ENCODE assay signal across 8 cellular contexts in the genomic region with DNA sequence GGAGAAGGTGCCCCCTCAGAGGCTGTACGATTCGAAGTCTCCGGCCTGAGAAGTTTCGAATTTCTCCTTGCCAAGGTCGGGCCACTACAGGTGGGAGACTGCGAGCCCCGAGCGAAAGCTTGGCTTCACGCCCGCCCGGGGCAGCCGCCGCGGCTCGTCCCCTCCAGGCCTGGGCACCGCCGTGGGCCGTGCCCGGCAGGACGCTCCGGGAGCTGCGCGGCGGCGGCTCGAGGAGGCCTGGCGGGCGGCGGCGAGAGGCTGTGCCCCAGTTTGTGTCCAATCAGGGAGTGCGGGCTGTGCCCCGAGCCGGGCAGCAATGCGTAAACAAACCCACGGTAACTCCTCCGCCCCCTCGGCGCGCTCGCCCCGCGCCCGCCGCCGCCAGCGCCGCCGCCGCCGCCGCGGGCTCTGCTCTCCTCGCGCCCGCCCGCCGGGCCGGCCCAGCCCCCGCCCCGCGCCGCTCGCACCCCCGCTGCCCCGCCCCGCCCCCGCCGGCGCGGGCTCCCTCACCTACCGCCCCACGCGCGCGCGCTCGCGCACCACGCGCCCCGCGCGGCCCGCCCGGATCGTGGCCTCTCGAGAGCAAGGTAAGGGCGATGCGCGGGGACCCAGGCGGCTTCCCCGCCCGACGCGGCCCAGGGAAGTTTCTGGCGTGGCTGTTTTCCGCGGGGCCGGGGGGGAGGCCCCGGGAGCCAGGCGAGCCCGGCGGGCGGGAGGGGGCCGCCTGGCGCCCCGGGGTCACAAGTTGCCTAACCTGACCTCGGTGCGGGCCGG. TPM values are rescaled to one million over a fixed set of nuclear protein-coding genes. Genes with fewer than 3 reads are reported as not detected.
DNase-seq lines count a peak whose midpoint lies in the region; ATAC-seq and TF ChIP-seq lines count a peak whose summit lies in the region.

No MANE protein-coding gene starts in this region.

- H3K36me3 ChIP-seq in BE2C (no peaks in the 10 kb centered on the region), neural cell (ENCODE audit: insufficient read depth, low read length) (no peaks in the 10 kb centered on the region)

- TF ChIP-seq CTCF in BE2C (IDR thresholded peaks at IDR 0.05; ENCODE audit: low read depth, low read length) (no peak), foreskin fibroblast (IDR thresholded peaks at IDR 0.05; ENCODE audit: low read depth, low read length) (no peak), neural cell (IDR thresholded peaks at IDR 0.05; ENCODE audit: poor library complexity, severe bottlenecking) (no peak)

- no peak for TF ChIP-seq EP300 in neural cell (conservative IDR thresholded peaks at IDR 0.05; ENCODE audit: poor library complexity, severe bottlenecking)

- ATAC-seq in GM19035 (IDR thresholded peaks at IDR 0.05; ENCODE audit: unreplicated experiment) (peak; percentile 48), HG03280 (IDR thresholded peaks at IDR 0.05; ENCODE audit: unreplicated experiment) (peak; percentile 65)
- peak; percentile 51 for ATAC-seq in stimulated activated naive CD8-positive, alpha-beta T cell treated with anti-CD3 and anti-CD28 coated beads, Interleukin-15, Interleukin-2, amounts not matched to agents 100 U/mL and 50 U/mL, for 24 hours

- H3K9me2 ChIP-seq in neural cell (ENCODE audit: insufficient read depth, low read length) = no peaks in the 10 kb centered on the region

- H3K9ac ChIP-seq in neural cell (ENCODE audit: low read length) = peak overlapping the region; percentile 65

- DNase-seq in BE2C (peak; percentile 66), RPMI8226 (peak; percentile 63), foreskin fibroblast (peak; percentile 64 to 85)
- peak; percentile 75 for DNase-seq in activated naive CD4-positive, alpha-beta T cell treated with Interleukin-2 at 50 U/mL for 16 hours
- DNase-seq in stimulated activated naive CD8-positive, alpha-beta T cell treated with anti-CD3 and anti-CD28 coated beads, Interleukin-15, Interleukin-2, amounts not matched to agents 100 U/mL and 50 U/mL, for 24 hours = peak; percentile 72

- H3K9me3 ChIP-seq in BE2C (no peaks in the 10 kb centered on the region), neural cell (ENCODE audit: low read length) (no peaks in the 10 kb centered on the region)

- H3K4me3 ChIP-seq in BE2C (ENCODE audit: low read depth, low read length) (peak overlapping the region; percentile 60), foreskin fibroblast (ENCODE audit: low read depth in 1 of 2, low read length in 2 of 2) (peak overlapping the region; percentile 69 to 74), neural cell (ENCODE audit: low read length) (peak overlapping the region; percentile 81)

- H3F3A ChIP-seq in neural cell (ENCODE audit: insufficient read depth, low read length, poor library complexity, severe bottlenecking) = no peaks in the 10 kb centered on the region

- H3K27ac ChIP-seq in neural cell (ENCODE audit: low read length) = no peak overlapping the region

- H3K4me2 ChIP-seq in neural cell (ENCODE audit: low read length) = no peak overlapping the region

- H3K27me3 ChIP-seq in BE2C (0 out of 2 replicates have a peak, but pooled peaks cover 4% of the 10 kb centered on the region), neural cell (ENCODE audit: insufficient read depth, low read depth, low read length) (peaks cover 29% of the 10 kb centered on the region)

- no peak overlapping the region for H2AFZ ChIP-seq in neural cell (ENCODE audit: low read depth, low read length)

- H3K4me1 ChIP-seq in BE2C = no peaks in the 10 kb centered on the region

- H3K79me2 ChIP-seq in neural cell (replicated peaks; ENCODE audit: insufficient read depth, low read length) = no peaks in the 10 kb centered on the region

- TF ChIP-seq RAD21 in neural cell (conservative IDR thresholded peaks at IDR 0.05) = peak; percentile 19

- no peaks in the 10 kb centered on the region for H4K20me1 ChIP-seq in neural cell (ENCODE audit: insufficient read depth)

TF ChIP-seq in neural cell, 6 proteins besides CTCF, POLR2A, EP300 and RAD21:
- no peak for TF ChIP-seq SMC3 (conservative IDR thresholded peaks at IDR 0.05; ENCODE audit: poor library complexity)
- TF ChIP-seq MXI1 (conservative IDR thresholded peaks at IDR 0.05; ENCODE audit: poor library complexity, severe bottlenecking) = peak; percentile 24

RNA-seq across cellular contexts. Expression of a gene that starts 57.8 kb away (rescaled TPM):
- 4.0 TPM for polyA plus RNA-seq in BE2C (2012; ENCODE audit: insufficient read depth, insufficient read length, low read depth)
- 4.6 and 5.6 TPM in 2 replicates for polyA plus RNA-seq in neural cell
- polyA minus RNA-seq in neural cell = 18.3 and 23.8 TPM in 2 replicates
